Comparison of ENCODE assay signal across 12 cellular contexts in genomic region chr14:64542839-64543207, GRCh38. TPM values are rescaled to one million over a fixed set of nuclear protein-coding genes. Genes with fewer than 3 reads are reported as not detected.
DNase-seq lines count a peak whose midpoint lies in the region; ATAC-seq and TF ChIP-seq lines count a peak whose summit lies in the region.
"Had no signal": no experiment of that assay in that cellular context is flagged by ENCODE, and none has a peak within 500 bp of the region (broad histone marks: within the 10 kb centered on the region; RNA-seq: fewer than 3 reads in every experiment).

No MANE protein-coding gene starts in this region.

- H3K27me3 Mint-ChIP-seq in T-helper 2 cell treated with Interferon-gamma antibody and Interleukin-4, amounts not matched to agents 5 μg/mL and 100 μg/mL, for 36 hours (ENCODE audit: low read depth): peaks cover 58% of the 10 kb centered on the region
- H3K27me3 Mint-ChIP-seq in activated CD8-positive, alpha-beta T cell treated with anti-CD3 and anti-CD28 coated beads, Interleukin-2, amount 10 ng/mL, durations not matched to agents 7 days and 5 days (ENCODE audit: low read depth): peaks cover 41% of the 10 kb centered on the region
- H3K27me3 Mint-ChIP-seq in glutamatergic neuron (ENCODE audit: unreplicated experiment): peaks cover 14% of the 10 kb centered on the region

- CTCF ChIA-PET in activated CD8-positive, alpha-beta T cell treated with anti-CD3 and anti-CD28 coated beads, Interleukin-2, amount 10 ng/mL, durations not matched to agents 7 days and 5 days (lab: Charles Lee): interaction anchor here (1.4 to 2.1 kb wide), 2 partner anchors 11 to 93 kb away, joined by 5 to 6 read pairs; no protein-coding TSS in a partner anchor

- peaks cover 6 to 42% (median 28%) of the 10 kb centered on the region in 6 donors for H3K4me1 ChIP-seq in spleen

- no peak for DNase-seq in T-helper 2 cell treated with Interferon-gamma antibody and Interleukin-4, amounts not matched to agents 5 μg/mL and 100 μg/mL, for 36 hours (ENCODE audit: low spot score)
- DNase-seq in T-helper 2 cell (no peak), glutamatergic neuron (no peak), spleen (no peak), mucosa of gallbladder (ENCODE audit: low spot score) (no peak)
- DNase-seq in activated CD8-positive, alpha-beta T cell treated with anti-CD3 and anti-CD28 coated beads, Interleukin-2, amount 10 ng/mL, durations not matched to agents 7 days and 5 days: no peak
- DNase-seq in stimulated activated CD4-positive, alpha-beta T cell treated with anti-CD3 and anti-CD28 coated beads, Interleukin-4, amount 100 ng/mL, for 1 hour: no peak
- DNase-seq in effector CD4-positive, alpha-beta T cell: no peak
- DNase-seq: NCI-H187, SHP77 had no signal

- no peak overlapping the region for H3K27ac Mint-ChIP-seq in T-helper 2 cell treated with Interferon-gamma antibody and Interleukin-4, amounts not matched to agents 5 μg/mL and 100 μg/mL, for 36 hours
- no peak overlapping the region for H3K27ac Mint-ChIP-seq in activated CD8-positive, alpha-beta T cell treated with anti-CD3 and anti-CD28 coated beads, Interleukin-2, amount 10 ng/mL, durations not matched to agents 7 days and 5 days
- H3K27ac Mint-ChIP-seq in glutamatergic neuron (ENCODE audit: unreplicated experiment): peak overlapping the region; percentile 70

- H3K4me3 ChIP-seq in spleen: peak overlapping the region in 6 of 8 donors; percentile 24 to 89 (median 68)

- peaks cover 11% of the 10 kb centered on the region for H3K36me3 Mint-ChIP-seq in T-helper 2 cell treated with Interferon-gamma antibody and Interleukin-4, amounts not matched to agents 5 μg/mL and 100 μg/mL, for 36 hours (ENCODE audit: low read depth)
- H3K36me3 Mint-ChIP-seq in activated CD8-positive, alpha-beta T cell treated with anti-CD3 and anti-CD28 coated beads, Interleukin-2, amount 10 ng/mL, durations not matched to agents 7 days and 5 days (ENCODE audit: low read depth): peaks cover 21% of the 10 kb centered on the region
- no peaks in the 10 kb centered on the region for H3K36me3 Mint-ChIP-seq in glutamatergic neuron (ENCODE audit: unreplicated experiment)

- TF ChIP-seq CTCF in glutamatergic neuron (IDR thresholded peaks at IDR 0.05; ENCODE audit: partially characterized antibody, unreplicated experiment): no peak
- no peak for TF ChIP-seq CTCF in spleen (IDR thresholded peaks at IDR 0.05 in 8 of 11, conservative IDR thresholded peaks at IDR 0.05 in 3 of 11)

- POLR2A ChIA-PET in activated CD8-positive, alpha-beta T cell treated with anti-CD3 and anti-CD28 coated beads, Interleukin-2, amount 10 ng/mL, durations not matched to agents 7 days and 5 days (lab: Charles Lee): no interaction called here

- H3K9me3 ChIP-seq in spleen: peaks cover 0 to 14% (median 7%) of the 10 kb centered on the region in 8 donors

- H3K27me3 ChIP-seq in spleen (replicated peaks in 1 of 7): peaks cover 0 to 41% (median 13%) of the 10 kb centered on the region in 7 donors

- no peaks in the 10 kb centered on the region for H3K36me3 ChIP-seq in spleen

- 51 to 67% (median 58%) methylated on average over 4 of the region's 4 CpGs for WGBS in spleen, 5 donors

- H3K4me1 Mint-ChIP-seq in T-helper 2 cell treated with Interferon-gamma antibody and Interleukin-4, amounts not matched to agents 5 μg/mL and 100 μg/mL, for 36 hours (ENCODE audit: low read depth): peaks cover 22% of the 10 kb centered on the region
- peaks cover 33% of the 10 kb centered on the region for H3K4me1 Mint-ChIP-seq in activated CD8-positive, alpha-beta T cell treated with anti-CD3 and anti-CD28 coated beads, Interleukin-2, amount 10 ng/mL, durations not matched to agents 7 days and 5 days (ENCODE audit: low read depth)
- H3K4me1 Mint-ChIP-seq in glutamatergic neuron (ENCODE audit: low read depth, unreplicated experiment): peaks cover 13% of the 10 kb centered on the region

- ATAC-seq in activated CD8-positive, alpha-beta T cell treated with anti-CD3 and anti-CD28 coated beads, Interleukin-2, amount 10 ng/mL, durations not matched to agents 7 days and 5 days: no peak
- ATAC-seq: esophagus mucosa had no signal

- no peak overlapping the region for H3K27ac ChIP-seq in spleen
- H3K27ac ChIP-seq: HL-60 had no signal

- intact Hi-C loops in spleen (cut with DNase I; ENCODE audit: low total_unique reads): loop anchor here (10.0 kb wide), 1 partner anchor 82 kb away; no protein-coding TSS in a partner anchor

- peaks cover 4% of the 10 kb centered on the region for H3K9me3 Mint-ChIP-seq in T-helper 2 cell treated with Interferon-gamma antibody and Interleukin-4, amounts not matched to agents 5 μg/mL and 100 μg/mL, for 36 hours
- H3K9me3 Mint-ChIP-seq in activated CD8-positive, alpha-beta T cell treated with anti-CD3 and anti-CD28 coated beads, Interleukin-2, amount 10 ng/mL, durations not matched to agents 7 days and 5 days (ENCODE audit: insufficient read depth): no peaks in the 10 kb centered on the region
- H3K9me3 Mint-ChIP-seq in glutamatergic neuron (ENCODE audit: unreplicated experiment): peaks cover 7% of the 10 kb centered on the region

- no peak for TF ChIP-seq POLR2A in spleen (IDR thresholded peaks at IDR 0.05)

- peak overlapping the region; percentile 94 for H3K4me3 Mint-ChIP-seq in T-helper 2 cell treated with Interferon-gamma antibody and Interleukin-4, amounts not matched to agents 5 μg/mL and 100 μg/mL, for 36 hours
- H3K4me3 Mint-ChIP-seq in activated CD8-positive, alpha-beta T cell treated with anti-CD3 and anti-CD28 coated beads, Interleukin-2, amount 10 ng/mL, durations not matched to agents 7 days and 5 days: peak overlapping the region; percentile 89
- peak overlapping the region; percentile 85 for H3K4me3 Mint-ChIP-seq in glutamatergic neuron (ENCODE audit: unreplicated experiment)

RNA-seq across cellular contexts. Expression of gene HSPA2, which starts 2.3 kb away (rescaled TPM):
- total RNA-seq in activated CD8-positive, alpha-beta T cell treated with anti-CD3 and anti-CD28 coated beads, Interleukin-2, amount 10 ng/mL, durations not matched to agents 7 days and 5 days: 1 to 10 TPM; 1.7 to 2.2 TPM
- 23.9 TPM for total RNA-seq in glutamatergic neuron (ENCODE audit: unreplicated experiment)
- 10 to 100 TPM; 15.2 to 53.8 (median 31.4) TPM for total RNA-seq in spleen
- polyA plus RNA-seq in spleen: 10 to 100 TPM in 1 of 3 donors, 1 to 10 TPM in 2; 3.9 to 10.8 (median 6.0) TPM
- total RNA-seq in mucosa of gallbladder: 16.2 TPM

RNA-seq across cellular contexts. Expression of gene PPP1R36, which starts 6.9 kb away (rescaled TPM):
- total RNA-seq in activated CD8-positive, alpha-beta T cell treated with anti-CD3 and anti-CD28 coated beads, Interleukin-2, amount 10 ng/mL, durations not matched to agents 7 days and 5 days: under 1 TPM; 0.21 to 0.47 TPM
- total RNA-seq in glutamatergic neuron (ENCODE audit: unreplicated experiment) (2.4 TPM), spleen (1 to 10 TPM in 2 of 7 donors, under 1 TPM in 3, not detected in 2; 0.30 to 1.1 (median 0.72) TPM), mucosa of gallbladder (3.2 TPM)
- under 1 TPM; 0.26 to 0.48 (median 0.36) TPM for polyA plus RNA-seq in spleen

RNA-seq across cellular contexts. Expression of gene ZBTB1, which starts 38.3 kb away (rescaled TPM):
- total RNA-seq in activated CD8-positive, alpha-beta T cell treated with anti-CD3 and anti-CD28 coated beads, Interleukin-2, amount 10 ng/mL, durations not matched to agents 7 days and 5 days: 10 to 100 TPM; 58.3 to 61.7 TPM
- total RNA-seq in glutamatergic neuron (ENCODE audit: unreplicated experiment) (16.6 TPM), spleen (10 to 100 TPM; 51.7 to 84.2 (median 66.9) TPM), mucosa of gallbladder (38.5 TPM)
- polyA plus RNA-seq in spleen: 10 to 100 TPM; 25.4 to 31.3 (median 27.5) TPM

RNA-seq across cellular contexts. Expression of gene ZBTB25, which starts 39.2 kb away (rescaled TPM):
- total RNA-seq in activated CD8-positive, alpha-beta T cell treated with anti-CD3 and anti-CD28 coated beads, Interleukin-2, amount 10 ng/mL, durations not matched to agents 7 days and 5 days: 10 to 100 TPM; 26.2 to 28.2 TPM
- total RNA-seq in glutamatergic neuron (ENCODE audit: unreplicated experiment) (9.4 TPM), spleen (10 to 100 TPM; 14.7 to 27.5 (median 21.3) TPM), mucosa of gallbladder (13.6 TPM)
- 1 to 10 TPM; 5.0 to 5.7 (median 5.5) TPM for polyA plus RNA-seq in spleen
